In genomic region chr10:92891885-92892705, GRCh38 we compare ENCODE assay signal across 9 cellular contexts. TPM values are rescaled to one million over a fixed set of nuclear protein-coding genes. Genes with fewer than 3 reads are reported as not detected.
DNase-seq lines count a peak whose midpoint lies in the region; ATAC-seq and TF ChIP-seq lines count a peak whose summit lies in the region.
"Had no signal": no experiment of that assay in that cellular context is flagged by ENCODE, and none has a peak within 500 bp of the region (broad histone marks: within the 10 kb centered on the region; RNA-seq: fewer than 3 reads in every experiment).

No MANE protein-coding gene starts in this region.

- H3K36me3 ChIP-seq in PC-3 (ENCODE audit: low read depth, low read length) = no peaks in the 10 kb centered on the region

- ATAC-seq in PC-3 = peak; percentile 91
- ATAC-seq in GM21717 (IDR thresholded peaks at IDR 0.05; ENCODE audit: unreplicated experiment) = no peak

- H3K27ac ChIP-seq in PC-3 (ENCODE audit: low read length) = peak overlapping the region; percentile 90

- POLR2A ChIA-PET in PC-3 (lab: Charles Lee; ENCODE audit: unreplicated experiment) = no interaction called here

- peak overlapping the region; percentile 70 for H3K4me2 ChIP-seq in PC-3 (ENCODE audit: low read length)

- no peak for TF ChIP-seq POLR2A in erythroblast (IDR thresholded peaks at IDR 0.05; ENCODE audit: low read length)

- peaks cover 23% of the 10 kb centered on the region for H3K4me1 Mint-ChIP-seq in progenitor cell of endocrine pancreas (ENCODE audit: low read depth)

- intact Hi-C loops in PC-3 (cut with micrococcal nuclease) = no loop called here

- DNase-seq in GM04504 (ENCODE audit: low read depth) = peak; percentile 32
- peak; percentile 99 for DNase-seq in PC-3
- peak; percentile 26 to 36 for DNase-seq in erythroblast (lab: John Stamatoyannopoulos, UW)
- DNase-seq in progenitor cell of endocrine pancreas (ENCODE audit: low spot score, unreplicated experiment) = no peak
- no peak for DNase-seq in ureter (ENCODE audit: low spot score)
- DNase-seq in stimulated activated CD8-positive, alpha-beta memory T cell treated with anti-CD3 and anti-CD28 coated beads, Interleukin-4, amount 100 ng/mL, for 48 hours = no peak
- no peak for DNase-seq in AML-193 (lab: John Stamatoyannopoulos, UW)
- DNase-seq: NCI-H1105 had no signal

- H4K20me1 ChIP-seq in PC-3 (ENCODE audit: low read length) = no peaks in the 10 kb centered on the region

- no peak overlapping the region for H2AFZ ChIP-seq in PC-3 (ENCODE audit: low read length)

- H3K9ac ChIP-seq in PC-3 (ENCODE audit: low read length) = peak overlapping the region; percentile 27; the same call in 1 of the 2 replicates

- no peaks in the 10 kb centered on the region for H3K9me3 Mint-ChIP-seq in progenitor cell of endocrine pancreas (ENCODE audit: low read depth)

- H3K36me3 Mint-ChIP-seq in progenitor cell of endocrine pancreas (ENCODE audit: insufficient read depth) = no peaks in the 10 kb centered on the region

- TF ChIP-seq CTCF in PC-3 (conservative IDR thresholded peaks at IDR 0.05; ENCODE audit: low read depth, low read length) (no peak), progenitor cell of endocrine pancreas (IDR thresholded peaks at IDR 0.05; ENCODE audit: unreplicated experiment) (no peak)

- H3K27me3 ChIP-seq in PC-3 (ENCODE audit: low read length) = no peaks in the 10 kb centered on the region

- CTCF ChIA-PET in PC-3 (lab: Charles Lee) = no interaction called here

- no TSS peak for BruUV-seq in PC-3 (replicated peaks; lab: Mats Ljungman, UMichigan)

- peaks cover 48% of the 10 kb centered on the region for H3K4me1 ChIP-seq in PC-3 (ENCODE audit: insufficient read depth, low read length)

- H3K4me3 Mint-ChIP-seq in progenitor cell of endocrine pancreas (ENCODE audit: low read depth) = no peak overlapping the region

- no peaks in the 10 kb centered on the region for H3K9me3 ChIP-seq in PC-3 (ENCODE audit: low read length)

- H3F3A ChIP-seq in PC-3 (ENCODE audit: low read length, unreplicated experiment) = peaks cover 5% of the 10 kb centered on the region

- H3K4me3 ChIP-seq in PC-3 (ENCODE audit: low read length) = peak overlapping the region; percentile 26; the same call in 1 of the 2 replicates

- peak overlapping the region; percentile 91 for H3K27ac Mint-ChIP-seq in progenitor cell of endocrine pancreas

- H3K27me3 Mint-ChIP-seq in progenitor cell of endocrine pancreas = no peaks in the 10 kb centered on the region

- no peaks in the 10 kb centered on the region for H3K9me2 ChIP-seq in PC-3 (replicated peaks; ENCODE audit: low read length)

- H3K79me2 ChIP-seq in PC-3 (ENCODE audit: low read length) = peaks cover 27% of the 10 kb centered on the region

RNA-seq across cellular contexts. Expression of gene EXOC6, which starts 43.8 kb away (rescaled TPM):
- total RNA-seq in PC-3 (2014; rRNA removed) (5.5 and 5.7 TPM in 2 replicates), progenitor cell of endocrine pancreas (20.6 and 21.7 TPM in 2 replicates), ureter (16.6 TPM)

Comparison
In these comparisons a context has a peak if more than half of its experiments do, and no peak if none do; other contexts are left out.
1. DNase-seq: peak in GM04504 (single experiment), PC-3 (single experiment) and erythroblast (2 of 2); none in progenitor cell of endocrine pancreas (single experiment), ureter (single experiment), stimulated activated CD8-positive, alpha-beta memory T cell treated with anti-CD3 and anti-CD28 coated beads, Interleukin-4, amount 100 ng/mL, for 48 hours (single experiment) and AML-193 (0 of 2).